In the genomic region with DNA sequence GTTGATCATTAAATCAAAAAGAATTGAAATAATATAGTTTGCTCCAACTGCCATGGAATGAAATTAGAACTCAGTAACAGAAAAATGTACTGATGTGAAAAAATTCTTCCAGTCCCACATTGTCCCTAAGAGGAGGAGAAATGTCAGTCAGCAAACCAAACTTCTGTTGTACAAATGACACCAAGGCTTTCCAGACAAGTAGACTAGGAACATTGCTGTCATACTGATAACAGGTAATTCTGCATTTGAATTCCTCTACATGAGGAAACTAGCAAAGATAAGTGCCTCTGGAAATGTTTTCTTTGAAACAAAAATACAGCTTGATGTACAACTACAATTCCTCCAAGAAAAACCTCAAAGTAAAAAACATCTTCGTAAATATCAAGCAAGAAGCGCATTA, we compare ENCODE assay signal across 17 cellular contexts.
DNase-seq lines count a peak whose midpoint lies in the region; ATAC-seq, FAIRE-seq and TF ChIP-seq lines count a peak whose summit lies in the region.
"Had no signal": no experiment of that assay in that cellular context is flagged by ENCODE, and none has a peak within 500 bp of the region (broad histone marks: within the 10 kb centered on the region; RNA-seq: fewer than 3 reads in every experiment).

No MANE protein-coding gene starts in this region.

- H3K27ac Mint-ChIP-seq in activated naive CD8-positive, alpha-beta T cell: peak overlapping the region; percentile 37
- no peak overlapping the region for H3K27ac Mint-ChIP-seq in activated naive CD8-positive, alpha-beta T cell treated with anti-CD3 and anti-CD28 coated beads, Interleukin-2, amount 50 U/mL, for 24 hours
- peak overlapping the region; percentile 60 for H3K27ac Mint-ChIP-seq in stimulated activated memory B cell treated with anti-CD40 and anti-IgM and Interleukin-4, amounts not matched to agents 10 μg/mL and 1 μg/mL and 100 μg/mL, for 72 hours
- no peak overlapping the region for H3K27ac Mint-ChIP-seq in activated naive CD4-positive, alpha-beta T cell treated with anti-CD3 and anti-CD28 coated beads, Interleukin-2, amount 10 ng/mL, durations not matched to agents 7 days and 5 days

- TF ChIP-seq POLR2A in GM12892 (IDR thresholded peaks at IDR 0.05; ENCODE audit: low read depth, low read length) (no peak), erythroblast (IDR thresholded peaks at IDR 0.05; ENCODE audit: low read length) (no peak)

- H3K36me3 Mint-ChIP-seq in activated naive CD8-positive, alpha-beta T cell: peaks cover 7% of the 10 kb centered on the region
- peaks cover 26% of the 10 kb centered on the region for H3K36me3 Mint-ChIP-seq in activated naive CD8-positive, alpha-beta T cell treated with anti-CD3 and anti-CD28 coated beads, Interleukin-2, amount 50 U/mL, for 24 hours (ENCODE audit: low read depth)
- peaks cover 21% of the 10 kb centered on the region for H3K36me3 Mint-ChIP-seq in stimulated activated memory B cell treated with anti-CD40 and anti-IgM and Interleukin-4, amounts not matched to agents 10 μg/mL and 1 μg/mL and 100 μg/mL, for 72 hours
- peaks cover 12% of the 10 kb centered on the region for H3K36me3 Mint-ChIP-seq in activated naive CD4-positive, alpha-beta T cell treated with anti-CD3 and anti-CD28 coated beads, Interleukin-2, amount 10 ng/mL, durations not matched to agents 7 days and 5 days

- H3K4me3 Mint-ChIP-seq in activated naive CD8-positive, alpha-beta T cell: no peak overlapping the region
- no peak overlapping the region for H3K4me3 Mint-ChIP-seq in activated naive CD8-positive, alpha-beta T cell treated with anti-CD3 and anti-CD28 coated beads, Interleukin-2, amount 50 U/mL, for 24 hours
- H3K4me3 Mint-ChIP-seq in stimulated activated memory B cell treated with anti-CD40 and anti-IgM and Interleukin-4, amounts not matched to agents 10 μg/mL and 1 μg/mL and 100 μg/mL, for 72 hours: no peak overlapping the region
- H3K4me3 Mint-ChIP-seq in activated naive CD4-positive, alpha-beta T cell treated with anti-CD3 and anti-CD28 coated beads, Interleukin-2, amount 10 ng/mL, durations not matched to agents 7 days and 5 days: no peak overlapping the region

- no peak for DNase-seq in activated naive CD8-positive, alpha-beta T cell treated with anti-CD3 and anti-CD28 coated beads, Interleukin-2, amount 50 U/mL, for 24 hours
- DNase-seq in GM12892 (ENCODE audit: insufficient read length): no peak
- DNase-seq in erythroblast (lab: John Stamatoyannopoulos, UW): peak; percentile 43 to 49
- no peak for DNase-seq in activated naive CD4-positive, alpha-beta T cell treated with anti-CD3 and anti-CD28 coated beads, Interleukin-2, amount 10 ng/mL, durations not matched to agents 7 days and 5 days
- no peak for DNase-seq in DMS53 (lab: John Stamatoyannopoulos, UW)
- DNase-seq: 8988T; H7; KG1; MG63; NCI-H2029; NCI-H446 treated with DMSO at 0.1 percent for 48 hours; NCI-H526; NK-92 treated with Interleukin-12 subunit alpha and Interleukin-12 subunit beta, amount 100 ng/mL, for 24 hours; PC-3 had no signal

- no peaks in the 10 kb centered on the region for H3K27me3 Mint-ChIP-seq in activated naive CD8-positive, alpha-beta T cell
- H3K27me3 Mint-ChIP-seq in activated naive CD8-positive, alpha-beta T cell treated with anti-CD3 and anti-CD28 coated beads, Interleukin-2, amount 50 U/mL, for 24 hours: no peaks in the 10 kb centered on the region
- H3K27me3 Mint-ChIP-seq in stimulated activated memory B cell treated with anti-CD40 and anti-IgM and Interleukin-4, amounts not matched to agents 10 μg/mL and 1 μg/mL and 100 μg/mL, for 72 hours: no peaks in the 10 kb centered on the region
- H3K27me3 Mint-ChIP-seq in activated naive CD4-positive, alpha-beta T cell treated with anti-CD3 and anti-CD28 coated beads, Interleukin-2, amount 10 ng/mL, durations not matched to agents 7 days and 5 days: no peaks in the 10 kb centered on the region

- no peak for ATAC-seq in activated naive CD8-positive, alpha-beta T cell treated with anti-CD3 and anti-CD28 coated beads, Interleukin-2, amount 50 U/mL, for 24 hours
- ATAC-seq in stimulated activated memory B cell treated with anti-CD40 and anti-IgM and Interleukin-4, amounts not matched to agents 10 μg/mL and 1 μg/mL and 100 μg/mL, for 72 hours: no peak
- no peak for ATAC-seq in HG03280 (IDR thresholded peaks at IDR 0.05; ENCODE audit: unreplicated experiment)
- ATAC-seq: PC-3 had no signal

- no peaks in the 10 kb centered on the region for H3K9me3 Mint-ChIP-seq in activated naive CD8-positive, alpha-beta T cell (ENCODE audit: low read depth)
- H3K9me3 Mint-ChIP-seq in activated naive CD8-positive, alpha-beta T cell treated with anti-CD3 and anti-CD28 coated beads, Interleukin-2, amount 50 U/mL, for 24 hours: peaks cover 4% of the 10 kb centered on the region
- H3K9me3 Mint-ChIP-seq in stimulated activated memory B cell treated with anti-CD40 and anti-IgM and Interleukin-4, amounts not matched to agents 10 μg/mL and 1 μg/mL and 100 μg/mL, for 72 hours: peaks cover 2% of the 10 kb centered on the region
- no peaks in the 10 kb centered on the region for H3K9me3 Mint-ChIP-seq in activated naive CD4-positive, alpha-beta T cell treated with anti-CD3 and anti-CD28 coated beads, Interleukin-2, amount 10 ng/mL, durations not matched to agents 7 days and 5 days

- FAIRE-seq in GM12892 (lab: Jason Lieb, UNC): peak; percentile 38

- CTCF ChIA-PET in activated naive CD4-positive, alpha-beta T cell treated with anti-CD3 and anti-CD28 coated beads, Interleukin-2, amount 10 ng/mL, durations not matched to agents 7 days and 5 days (lab: Charles Lee): no interaction called here

- H3K4me1 Mint-ChIP-seq in activated naive CD8-positive, alpha-beta T cell (ENCODE audit: low read depth): peaks cover 49% of the 10 kb centered on the region
- H3K4me1 Mint-ChIP-seq in activated naive CD8-positive, alpha-beta T cell treated with anti-CD3 and anti-CD28 coated beads, Interleukin-2, amount 50 U/mL, for 24 hours: peaks cover 22% of the 10 kb centered on the region
- H3K4me1 Mint-ChIP-seq in stimulated activated memory B cell treated with anti-CD40 and anti-IgM and Interleukin-4, amounts not matched to agents 10 μg/mL and 1 μg/mL and 100 μg/mL, for 72 hours: peaks cover 24% of the 10 kb centered on the region
- H3K4me1 Mint-ChIP-seq in activated naive CD4-positive, alpha-beta T cell treated with anti-CD3 and anti-CD28 coated beads, Interleukin-2, amount 10 ng/mL, durations not matched to agents 7 days and 5 days: peaks cover 15% of the 10 kb centered on the region

Comparison
In these comparisons a context has a peak if more than half of its experiments do, and no peak if none do; other contexts are left out.
1. H3K27ac Mint-ChIP-seq: peak in activated naive CD8-positive, alpha-beta T cell (single experiment) and stimulated activated memory B cell treated with anti-CD40 and anti-IgM and Interleukin-4, amounts not matched to agents 10 μg/mL and 1 μg/mL and 100 μg/mL, for 72 hours (single experiment); none in activated naive CD8-positive, alpha-beta T cell treated with anti-CD3 and anti-CD28 coated beads, Interleukin-2, amount 50 U/mL, for 24 hours (single experiment) and activated naive CD4-positive, alpha-beta T cell treated with anti-CD3 and anti-CD28 coated beads, Interleukin-2, amount 10 ng/mL, durations not matched to agents 7 days and 5 days (single experiment).
2. DNase-seq: peak in erythroblast (2 of 2); none in activated naive CD8-positive, alpha-beta T cell treated with anti-CD3 and anti-CD28 coated beads, Interleukin-2, amount 50 U/mL, for 24 hours (single experiment), GM12892 (single experiment), activated naive CD4-positive, alpha-beta T cell treated with anti-CD3 and anti-CD28 coated beads, Interleukin-2, amount 10 ng/mL, durations not matched to agents 7 days and 5 days (single experiment) and DMS53 (single experiment).